In genomic region chr6:149323925-149324324, GRCh38 we compare ENCODE assay signal across 15 cellular contexts. TPM values are rescaled to one million over a fixed set of nuclear protein-coding genes. Genes with fewer than 3 reads are reported as not detected.
DNase-seq lines count a peak whose midpoint lies in the region; ATAC-seq, FAIRE-seq and TF ChIP-seq lines count a peak whose summit lies in the region.
"Had no signal": no experiment of that assay in that cellular context is flagged by ENCODE, and none has a peak within 500 bp of the region (broad histone marks: within the 10 kb centered on the region; RNA-seq: fewer than 3 reads in every experiment).

No MANE protein-coding gene starts in this region.

- no peak for ATAC-seq in activated T-cell treated with anti-CD3 and anti-CD28 coated beads, Interleukin-2, amount 50 U/mL, for 72 hours (replicated peaks in 1 of 2)
- no peak for ATAC-seq in pancreas

- peaks cover 5 to 9% of the 10 kb centered on the region in 2 donors for H3K36me3 Mint-ChIP-seq in activated T-cell treated with anti-CD3 and anti-CD28 coated beads, Interleukin-2, amount 50 U/mL, for 72 hours (ENCODE audit: insufficient read depth in 2 of 2)

- no peaks in the 10 kb centered on the region for H3K36me3 ChIP-seq in adipocyte (ENCODE audit: control insufficient read depth, insufficient read depth, low read length, severe bottlenecking)
- no peaks in the 10 kb centered on the region for H3K36me3 ChIP-seq in pancreas
- H3K36me3 ChIP-seq: ovary had no signal

- peaks cover 46% of the 10 kb centered on the region for H3K4me1 ChIP-seq in adipocyte (ENCODE audit: control insufficient read depth, insufficient read depth, low read length)
- peaks cover 17 to 59% (median 56%) of the 10 kb centered on the region in 3 donors for H3K4me1 ChIP-seq in pancreas

- intact Hi-C loops in pancreas (cut with DNase I) = no loop called here

- no peak overlapping the region for H3K4me3 ChIP-seq in adipocyte (ENCODE audit: low read length)
- H3K4me3 ChIP-seq in pancreas = no peak overlapping the region
- H3K4me3 ChIP-seq: ovary had no signal

- H3K9me3 Mint-ChIP-seq in activated T-cell treated with anti-CD3 and anti-CD28 coated beads, Interleukin-2, amount 50 U/mL, for 72 hours = no peaks in the 10 kb centered on the region

- H3K9me3 ChIP-seq in adipocyte (ENCODE audit: control insufficient read depth, low read length) (no peaks in the 10 kb centered on the region), pancreas (no peaks in the 10 kb centered on the region)
- H3K9me3 ChIP-seq: ovary had no signal

- H3K27me3 Mint-ChIP-seq in activated T-cell treated with anti-CD3 and anti-CD28 coated beads, Interleukin-2, amount 50 U/mL, for 72 hours (ENCODE audit: low read depth) = no peaks in the 10 kb centered on the region

- WGBS in pancreas, 2 donors = 34 to 42% methylated on average over 2 of the region's 2 CpGs

- DNase-seq in activated T-cell treated with anti-CD3 and anti-CD28 coated beads, Interleukin-2, amount 50 U/mL, for 72 hours = no peak
- DNase-seq in activated T-cell treated with anti-CD3 and anti-CD28 coated beads for 4 hours = no peak
- DNase-seq in OCI-M1 (lab: John Stamatoyannopoulos, UW) = peak; percentile 29
- DNase-seq in adipocyte (ENCODE audit: low read depth) = no peak
- DNase-seq in pancreas = no peak
- DNase-seq in NOMO-1 treated with dmso at 0.1 percent for 144 hours (lab: John Stamatoyannopoulos, UW; ENCODE audit: unreplicated experiment) = no peak
- no peak for DNase-seq in stimulated activated CD4-positive, alpha-beta T cell treated with anti-CD3 and anti-CD28 coated beads, Interleukin-2, amount 100 ng/mL, for 48 hours
- no peak for DNase-seq in globus pallidus (ENCODE audit: low spot score)
- DNase-seq: activated gamma-delta T cell treated with Interleukin-2 at 50 U/mL for 16 hours, DMS53, KBM-7, NCI-H524, ovary had no signal

- no peak overlapping the region for H3K27ac ChIP-seq in pancreas

- H3K27me3 ChIP-seq in adipocyte (replicated peaks; ENCODE audit: control insufficient read depth, insufficient read depth, low read length) = no peaks in the 10 kb centered on the region
- no peaks in the 10 kb centered on the region for H3K27me3 ChIP-seq in pancreas
- H3K27me3 ChIP-seq: ovary had no signal

- FAIRE-seq in pancreas (lab: Jason Lieb, UNC) = peak; percentile 29
- FAIRE-seq: colon, TTC549 had no signal

- H3K27ac Mint-ChIP-seq in activated T-cell treated with anti-CD3 and anti-CD28 coated beads, Interleukin-2, amount 50 U/mL, for 72 hours = peak overlapping the region; percentile 91

- peak overlapping the region; percentile 20 for H3K9ac ChIP-seq in adipocyte (ENCODE audit: low read length)

- H3K4me1 Mint-ChIP-seq in activated T-cell treated with anti-CD3 and anti-CD28 coated beads, Interleukin-2, amount 50 U/mL, for 72 hours (ENCODE audit: low read depth) = peaks cover 83% of the 10 kb centered on the region

- no peak for TF ChIP-seq CTCF in pancreas (IDR thresholded peaks at IDR 0.05)

- H3K4me3 Mint-ChIP-seq in activated T-cell treated with anti-CD3 and anti-CD28 coated beads, Interleukin-2, amount 50 U/mL, for 72 hours = peak overlapping the region; percentile 53 to 70

RNA-seq across cellular contexts. Expression of gene TAB2, which starts 6.4 kb away (rescaled TPM):
- total RNA-seq in activated T-cell treated with anti-CD3 and anti-CD28 coated beads, Interleukin-2, amount 50 U/mL, for 72 hours = 100 to 1,000 TPM; 118 to 125 TPM
- 10 to 100 TPM; 19.6 to 35.1 (median 23.8) TPM for total RNA-seq in pancreas
- 10 to 100 TPM in 1 of 2 donors, 1 to 10 TPM in 1; 6.6 to 13.9 TPM for polyA plus RNA-seq in pancreas
